In the genomic region with DNA sequence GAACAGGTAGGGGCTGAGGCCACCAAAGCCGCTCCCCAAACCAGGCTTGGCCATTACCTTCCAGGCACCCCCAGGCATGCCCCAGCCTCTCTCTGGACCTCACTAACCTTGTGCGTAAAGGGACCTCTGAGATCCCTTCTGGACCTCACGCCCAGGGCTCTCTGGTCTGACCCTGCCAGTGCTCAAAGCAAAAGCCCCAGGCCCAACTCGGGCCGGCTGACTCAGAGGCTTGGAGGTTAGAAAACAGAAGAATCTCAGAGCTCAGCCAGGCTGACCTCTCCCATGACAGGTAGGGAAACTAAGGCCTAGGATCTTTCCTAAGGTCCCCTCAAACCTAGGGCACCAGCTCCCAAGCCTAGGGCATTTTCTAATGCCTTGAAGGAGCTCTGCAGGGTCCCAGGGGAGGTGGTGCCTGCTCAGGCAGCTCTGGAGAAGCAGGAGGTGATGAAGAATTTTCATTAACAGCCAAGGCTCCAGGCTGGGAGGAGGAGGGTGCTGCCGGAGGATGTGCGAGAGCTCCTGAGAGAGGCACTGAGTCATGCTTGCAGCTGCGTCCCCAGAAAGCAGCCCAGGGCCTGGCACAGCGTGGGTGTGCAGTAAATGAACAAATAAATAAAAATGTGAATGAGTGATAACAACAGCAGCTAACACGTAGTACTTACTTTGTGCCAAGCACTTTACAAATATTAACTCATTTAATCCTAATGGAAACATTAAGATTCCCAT, we compare ENCODE assay signal across 8 cellular contexts. TPM values are rescaled to one million over a fixed set of nuclear protein-coding genes. Genes with fewer than 3 reads are reported as not detected.
DNase-seq lines count a peak whose midpoint lies in the region; ATAC-seq, FAIRE-seq and TF ChIP-seq lines count a peak whose summit lies in the region.

No MANE protein-coding gene starts in this region.

- H3K4me2 ChIP-seq in GM12878 (ENCODE audit: control insufficient read depth, insufficient read depth): no peak overlapping the region

- 30% methylated on average over 10 of the region's 10 CpGs for WGBS in GM12878 (ENCODE audit: insufficient coverage, insufficient replicate concordance, low lambda C conversion rate, missing lambda C conversion rate)
- WGBS in mesodermal cell (ENCODE audit: insufficient coverage in 2 of 2), 2 experiments: 56 to 77% methylated on average over 3 to 8 of the region's 10 CpGs
- WGBS in stomach, 5 donors: 19 to 38% (median 26%) methylated on average over 10 of the region's 10 CpGs
- WGBS in lower leg skin, 2 donors: 46 to 47% methylated on average over 10 of the region's 10 CpGs

- BruUV-seq in GM12878 (replicated peaks; lab: Mats Ljungman, UMichigan): no TSS peak

- peaks cover 14% of the 10 kb centered on the region for H3K4me1 ChIP-seq in GM12878 (ENCODE audit: control insufficient read depth, insufficient read depth, low read length)
- H3K4me1 ChIP-seq in mesodermal cell (ENCODE audit: control insufficient read depth, insufficient read depth, low read length, poor library complexity, severe bottlenecking): peaks cover 43% of the 10 kb centered on the region
- H3K4me1 ChIP-seq in stomach: peaks cover 92 to 100% (median 96%) of the 10 kb centered on the region in 4 donors
- peaks cover 25% of the 10 kb centered on the region for H3K4me1 ChIP-seq in effector memory CD4-positive, alpha-beta T cell (ENCODE audit: control insufficient read depth, insufficient read depth, low read length, poor library complexity, severe bottlenecking)

- RAD21 ChIA-PET in GM12878 (lab: Charles Lee; ENCODE audit: unreplicated experiment): interaction anchor here (0.7 to 1.6 kb wide), 5 partner anchors 15 to 62 kb away, joined by 3 to 8 read pairs (median 3); no protein-coding TSS in a partner anchor

- intact Hi-C loops in GM12878 (cut with micrococcal nuclease; ENCODE audit: unreplicated experiment) (no loop called here), stomach (cut with DNase I; ENCODE audit: low total_unique reads) (loop anchor here (10.0 kb wide), 1 partner anchor 59 kb away; no protein-coding TSS in a partner anchor), lower leg skin (cut with DNase I; ENCODE audit: low total_unique reads) (loop anchor here (5.0 kb wide), 1 partner anchor 56 kb away; no protein-coding TSS in a partner anchor)

- no peak for FAIRE-seq in GM12878 (lab: Jason Lieb, UNC)

- TF ChIP-seq EP300 in GM12878 (IDR thresholded peaks at IDR 0.05; ENCODE audit: borderline replicate concordance in 1 of 2, control insufficient read depth in 1 of 2, low read depth in 2 of 2, low read length in 2 of 2) (no peak), stomach (IDR thresholded peaks at IDR 0.05) (no peak)

- DNase-seq in RPMI7951 (ENCODE audit: low read depth) (peak; percentile 88), GM12878 (ENCODE audit: low read depth, low spot score) (no peak), stomach (peak; percentile 85), lower leg skin (ENCODE audit: low spot score in 2 of 2) (no peak), ureter (ENCODE audit: low spot score) (no peak)
- DNase-seq in effector memory CD4-positive, alpha-beta T cell: no peak

- H3K79me2 ChIP-seq in GM12878 (ENCODE audit: control insufficient read depth, insufficient read depth, low read length): no peaks in the 10 kb centered on the region

- TF ChIP-seq RAD21 in GM12878 (IDR thresholded peaks at IDR 0.05; ENCODE audit: insufficient read depth, low read depth, low read length): no peak

- H3K4me3 ChIP-seq in GM12878 (no peak overlapping the region), mesodermal cell (ENCODE audit: extremely low read depth, insufficient read depth, low read length, poor library complexity, severe bottlenecking) (no peak overlapping the region), stomach (no peak overlapping the region), lower leg skin (ENCODE audit: low read depth, poor library complexity, severe bottlenecking) (no peak overlapping the region)
- H3K4me3 ChIP-seq in effector memory CD4-positive, alpha-beta T cell (ENCODE audit: insufficient read depth, low read depth, low read length, poor library complexity, severe bottlenecking): no peak overlapping the region

- H4K20me1 ChIP-seq in GM12878 (ENCODE audit: control insufficient read depth, insufficient read depth): no peaks in the 10 kb centered on the region

- H3K36me3 ChIP-seq in GM12878 (ENCODE audit: control insufficient read depth in 2 of 2, insufficient read depth in 2 of 2, low read length in 1 of 2) (no peaks in the 10 kb centered on the region), mesodermal cell (ENCODE audit: control insufficient read depth, insufficient read depth, low read length) (peaks cover 14% of the 10 kb centered on the region), stomach (peaks cover 0 to 8% (median 4%) of the 10 kb centered on the region in 4 donors)
- no peaks in the 10 kb centered on the region for H3K36me3 ChIP-seq in effector memory CD4-positive, alpha-beta T cell (ENCODE audit: control insufficient read depth, insufficient read depth, low read length)

- H3K27ac ChIP-seq in C4-2B (peak overlapping the region; percentile 61), GM12878 (ENCODE audit: control insufficient read depth, insufficient read depth) (no peak overlapping the region), mesodermal cell (ENCODE audit: low read depth, low read length, severe bottlenecking) (peak overlapping the region; percentile 79), stomach (peak overlapping the region; percentile 67 to 97 (median 97))
- H3K27ac ChIP-seq in effector memory CD4-positive, alpha-beta T cell (ENCODE audit: insufficient read depth, low read length, poor library complexity, severe bottlenecking): no peak overlapping the region

- peak; percentile 17; the same call in 2 of the 3 replicates for ATAC-seq in GM12878

- SMC1A ChIA-PET in GM12878 (lab: Charles Lee; ENCODE audit: uncharacterized antibody, unreplicated experiment): interaction anchor here (0.7 to 1.8 kb wide), 5 partner anchors 36 to 197 kb away, joined by 3 to 7 read pairs (median 4); no protein-coding TSS in a partner anchor

- H3K9me3 ChIP-seq in GM12878 (replicated peaks; ENCODE audit: control insufficient read depth, insufficient read depth, low read length) (no peaks in the 10 kb centered on the region), mesodermal cell (ENCODE audit: control insufficient read depth, low read length) (no peaks in the 10 kb centered on the region), stomach (no peaks in the 10 kb centered on the region)
- no peaks in the 10 kb centered on the region for H3K9me3 ChIP-seq in effector memory CD4-positive, alpha-beta T cell (ENCODE audit: control insufficient read depth, low read length)

- CTCF ChIA-PET in GM12878 (lab: Yijun Ruan, JAX): interaction anchor here (0.8 to 11.3 kb wide), 4 partner anchors 9 to 82 kb away, joined by 3 to 126 read pairs (median 6); no protein-coding TSS in a partner anchor

- TF ChIP-seq CTCF in C4-2B (conservative IDR thresholded peaks at IDR 0.05) (no peak), GM12878 (IDR thresholded peaks at IDR 0.05 in 2 of 3, conservative IDR thresholded peaks at IDR 0.05 in 1 of 3; ENCODE audit: control insufficient read depth in 2 of 3, extremely low read depth in 1 of 3, insufficient read depth in 1 of 3, low read depth in 3 of 3, low read length in 3 of 3) (no peak), stomach (IDR thresholded peaks at IDR 0.05) (no peak), lower leg skin (IDR thresholded peaks at IDR 0.05) (no peak)

- H3K27me3 ChIP-seq in GM12878 (replicated peaks in 1 of 2; ENCODE audit: control insufficient read depth in 2 of 2, insufficient read depth in 2 of 2, low read length in 1 of 2) (no peaks in the 10 kb centered on the region), stomach (no peaks in the 10 kb centered on the region)
- no peaks in the 10 kb centered on the region for H3K27me3 ChIP-seq in effector memory CD4-positive, alpha-beta T cell (replicated peaks; ENCODE audit: control insufficient read depth, insufficient read depth, low read length, poor library complexity, severe bottlenecking)

- POLR2A ChIA-PET in GM12878 (lab: Charles Lee): interaction anchor here (0.6 to 1.7 kb wide), 5 partner anchors 14 to 1770 kb away, joined by 3 to 5 read pairs (median 3); no protein-coding TSS in a partner anchor

- H2AFZ ChIP-seq in GM12878 (ENCODE audit: control insufficient read depth, low read depth, low read length): no peak overlapping the region

- no peak for TF ChIP-seq POLR2A in GM12878 (IDR thresholded peaks at IDR 0.05; ENCODE audit: low read depth, low read length)
- no peak for TF ChIP-seq POLR2A in stomach (IDR thresholded peaks at IDR 0.05)
- no peak for TF ChIP-seq POLR2A in lower leg skin (IDR thresholded peaks at IDR 0.05)

- no peak overlapping the region for H3K9ac ChIP-seq in GM12878 (ENCODE audit: control insufficient read depth, insufficient read depth, low read length)

- in situ Hi-C loops in GM12878 (cut with MboI): loop anchor here (5.0 kb wide), 1 partner anchor 56 kb away; no protein-coding TSS in a partner anchor

TF ChIP-seq in GM12878, 131 proteins besides CTCF, POLR2A, EP300 and RAD21 (continues in another document):
- no peak for TF ChIP-seq KLF5 (IDR thresholded peaks at IDR 0.05; ENCODE audit: partially characterized antibody)
- no peak for TF ChIP-seq GABPA (IDR thresholded peaks at IDR 0.05; ENCODE audit: low read depth)
- no peak for TF ChIP-seq BRCA1 (IDR thresholded peaks at IDR 0.05; ENCODE audit: low read depth, low read length)
- TF ChIP-seq JUNB (IDR thresholded peaks at IDR 0.05): no peak

RNA-seq across cellular contexts. Expression of a gene that starts 25.6 kb away (rescaled TPM):
- 15.3 and 17.7 TPM in 2 replicates for total RNA-seq in RPMI7951 (2014; rRNA removed; shearing (Covaris generic))
- total RNA-seq in GM12878 (2013; cell fraction: nucleolus; rRNA removed): 30.0 and 32.4 TPM in 2 replicates
- 1.0 and 1.5 TPM in 2 replicates for total RNA-seq in GM12878 (2014; rRNA removed)
- 2.3 TPM in 2 replicates for total RNA-seq in GM12878 (2014; rRNA removed; fragmentation: Illumina TruSeq; extraction: Trizol)
- 2.9 and 3.0 TPM in 2 replicates for total RNA-seq in GM12878 (2021)
- polyA plus RNA-seq in GM12878 (2011; ENCODE audit: low read depth): 1.2 TPM
- 7.5 and 12.9 TPM in 2 replicates for polyA plus RNA-seq in GM12878 (2011; rRNA removed)
- polyA plus RNA-seq in GM12878 (2011; cell fraction: cytosol; rRNA removed): 15.9 and 18.2 TPM in 2 replicates
- polyA plus RNA-seq in GM12878 (2011; cell fraction: nucleus; rRNA removed): 15.6 and 17.4 TPM in 2 replicates
- 1.4 and 2.4 TPM in 2 replicates for polyA plus RNA-seq in GM12878 (2012)
- 1.1 and 1.8 TPM in 2 replicates for polyA plus RNA-seq in GM12878 (2014; fragmentation: Illumina TruSeq; extraction: Trizol)
- polyA plus RNA-seq in GM12878 (2014; fragmentation: Nextera tagmentation; extraction: Ambion mirVana): under 1 TPM; 0.42 TPM
- 1.6 and 1.8 TPM in 2 replicates for polyA plus RNA-seq in GM12878 (2014; rRNA removed)
- polyA plus RNA-seq in GM12878 (2016; fragmentation: Nextera tagmentation; extraction: Ambion mirVana): under 1 TPM; 0.39 to 0.42 TPM
- 47.7 and 49.8 TPM in 2 replicates for polyA minus RNA-seq in GM12878 (2011; rRNA and poly(A)+ RNA removed)
- polyA minus RNA-seq in GM12878 (2011; cell fraction: cytosol; rRNA and poly(A)+ RNA removed): 7.7 and 9.0 TPM in 2 replicates
- 17.9 and 26.8 TPM in 2 replicates for polyA minus RNA-seq in GM12878 (2011; cell fraction: nucleus; rRNA and poly(A)+ RNA removed)
- 27.5 TPM for polyA plus RNA-seq in mesodermal cell (2013, experiment 1 of 2)
- 25.6 TPM for polyA plus RNA-seq in mesodermal cell (2013, experiment 2 of 2)
- 100 to 1,000 TPM in 1 of 5 donors, 10 to 100 TPM in 4; 44.3 to 151 (median 76.5) TPM for total RNA-seq in stomach
- 10 to 100 TPM; 18.0 to 41.2 (median 33.2) TPM for polyA plus RNA-seq in stomach
- 100 to 1,000 TPM in 1 of 4 donors, 10 to 100 TPM in 3; 26.3 to 104 (median 29.3) TPM for total RNA-seq in lower leg skin
- 53.4 TPM for total RNA-seq in ureter

Comparison
In these comparisons a context has a peak if more than half of its experiments do, and no peak if none do; other contexts are left out.
1. H3K27ac ChIP-seq: peak in C4-2B (single experiment), mesodermal cell (single experiment) and stomach (5 of 5); none in GM12878 (single experiment) and effector memory CD4-positive, alpha-beta T cell (single experiment).
2. DNase-seq: peak in RPMI7951 (single experiment) and stomach (single experiment); none in GM12878 (single experiment), lower leg skin (0 of 2), ureter (single experiment) and effector memory CD4-positive, alpha-beta T cell (0 of 3).